In genomic region chr4:157004279-157005161, GRCh38 we compare ENCODE assay signal across 11 cellular contexts. TPM values are rescaled to one million over a fixed set of nuclear protein-coding genes. Genes with fewer than 3 reads are reported as not detected.
DNase-seq lines count a peak whose midpoint lies in the region; ATAC-seq and TF ChIP-seq lines count a peak whose summit lies in the region.
"Had no signal": no experiment of that assay in that cellular context is flagged by ENCODE, and none has a peak within 500 bp of the region (broad histone marks: within the 10 kb centered on the region; RNA-seq: fewer than 3 reads in every experiment).

No MANE protein-coding gene starts in this region.

- WGBS in lung, 2 donors: 39 to 51% methylated on average over 5 of the region's 5 CpGs

- ATAC-seq in lung (ENCODE audit: insufficient read depth, low FRiP score) (peak; percentile 63), upper lobe of right lung (peak; percentile 81), HG03025 (IDR thresholded peaks at IDR 0.05; ENCODE audit: low FRiP score, unreplicated experiment) (no peak)
- ATAC-seq: activated naive CD8-positive, alpha-beta T cell treated with anti-CD3 and anti-CD28 coated beads, Interleukin-2, amount 50 U/mL, for 24 hours; natural killer cell; stimulated activated naive B cell treated with anti-CD40 and anti-IgM and Interleukin-4, amounts not matched to agents 10 μg/mL and 1 μg/mL and 100 μg/mL, for 72 hours had no signal

- intact Hi-C loops in upper lobe of right lung (cut with DNase I): no loop called here

- H3K36me3 ChIP-seq in SJSA1 (no peaks in the 10 kb centered on the region; the same call in 1 of the 2 replicates), lung (ENCODE audit: control insufficient read depth in 2 of 2, insufficient read depth in 2 of 2, low read length in 2 of 2) (no peaks in the 10 kb centered on the region), upper lobe of right lung (no peaks in the 10 kb centered on the region)

- H3K9me3 ChIP-seq in SJSA1 (replicated peaks) (no peaks in the 10 kb centered on the region), lung (ENCODE audit: control insufficient read depth in 2 of 2, insufficient read depth in 1 of 2, low read length in 1 of 2) (no peaks in the 10 kb centered on the region), upper lobe of right lung (no peaks in the 10 kb centered on the region)

- DNase-seq in SJSA1 (ENCODE audit: low read depth in 1 of 2, low spot score in 2 of 2) (no peak), epithelial cell of esophagus (ENCODE audit: low read depth) (peak; percentile 61), lung (ENCODE audit: low spot score) (no peak), upper lobe of right lung (no peak), GM10266 (ENCODE audit: extremely low spot score) (no peak), A172 (ENCODE audit: low spot score) (no peak)
- DNase-seq: activated naive CD8-positive, alpha-beta T cell treated with anti-CD3 and anti-CD28 coated beads, Interleukin-2, amount 50 U/mL, for 24 hours; natural killer cell; stimulated activated naive B cell treated with anti-CD40 and anti-IgM and Interleukin-4, amounts not matched to agents 10 μg/mL and 1 μg/mL and 100 μg/mL, for 72 hours had no signal

- H3K4me1 ChIP-seq in SJSA1 (replicated peaks) (peaks cover 23% of the 10 kb centered on the region), lung (ENCODE audit: control insufficient read depth in 2 of 2, insufficient read depth in 2 of 2, low read length in 2 of 2) (peaks cover 0 to 3% of the 10 kb centered on the region in 2 donors), upper lobe of right lung (peaks cover 4% of the 10 kb centered on the region)

- H3K27ac ChIP-seq in SJSA1 (peak overlapping the region; percentile 71), lung (ENCODE audit: low read depth in 1 of 2, low read length in 1 of 2) (no peak overlapping the region), upper lobe of right lung (peak overlapping the region; percentile 58)
- H3K27ac ChIP-seq: RWPE1 had no signal

- H3K4me3 ChIP-seq in SJSA1: no peak overlapping the region
- no peak overlapping the region for H3K4me3 ChIP-seq in epithelial cell of esophagus (ENCODE audit: low read length)
- H3K4me3 ChIP-seq in lung: no peak overlapping the region
- no peak overlapping the region for H3K4me3 ChIP-seq in upper lobe of right lung

- TF ChIP-seq CTCF in epithelial cell of esophagus (IDR thresholded peaks at IDR 0.05; ENCODE audit: insufficient read depth, low read depth, low read length, missing control alignments): no peak
- TF ChIP-seq CTCF in lung (IDR thresholded peaks at IDR 0.05; ENCODE audit: control extremely low read depth, extremely low read depth): no peak
- TF ChIP-seq CTCF in upper lobe of right lung (IDR thresholded peaks at IDR 0.05): no peak
- TF ChIP-seq CTCF in GM10266 (IDR thresholded peaks at IDR 0.05; ENCODE audit: control insufficient read depth, insufficient read depth, low read depth, missing control alignments): no peak

- H3K27me3 ChIP-seq in SJSA1 (replicated peaks) (no peaks in the 10 kb centered on the region), lung (ENCODE audit: control insufficient read depth, insufficient read depth) (no peaks in the 10 kb centered on the region), upper lobe of right lung (no peaks in the 10 kb centered on the region)

RNA-seq across cellular contexts. Expression of gene PDGFC, which starts 32.9 kb away (rescaled TPM):
- 63.0 and 73.1 TPM in 2 replicates for total RNA-seq in SJSA1 (2014; rRNA removed; shearing (Covaris generic))
- 10 to 100 TPM; 18.8 to 56.0 TPM for total RNA-seq in lung
- 1 to 10 TPM; 4.5 to 4.6 TPM for polyA plus RNA-seq in lung
- total RNA-seq in upper lobe of right lung: 31.3 TPM
- 27.5 and 36.9 TPM in 2 replicates for total RNA-seq in A172 (2014; rRNA removed; shearing (Covaris generic))

Comparison
In these comparisons a context has a peak if more than half of its experiments do, and no peak if none do; other contexts are left out.
1. H3K27ac ChIP-seq: peak in SJSA1 (single experiment) and upper lobe of right lung (single experiment); none in lung (0 of 2).